In the genomic region with DNA sequence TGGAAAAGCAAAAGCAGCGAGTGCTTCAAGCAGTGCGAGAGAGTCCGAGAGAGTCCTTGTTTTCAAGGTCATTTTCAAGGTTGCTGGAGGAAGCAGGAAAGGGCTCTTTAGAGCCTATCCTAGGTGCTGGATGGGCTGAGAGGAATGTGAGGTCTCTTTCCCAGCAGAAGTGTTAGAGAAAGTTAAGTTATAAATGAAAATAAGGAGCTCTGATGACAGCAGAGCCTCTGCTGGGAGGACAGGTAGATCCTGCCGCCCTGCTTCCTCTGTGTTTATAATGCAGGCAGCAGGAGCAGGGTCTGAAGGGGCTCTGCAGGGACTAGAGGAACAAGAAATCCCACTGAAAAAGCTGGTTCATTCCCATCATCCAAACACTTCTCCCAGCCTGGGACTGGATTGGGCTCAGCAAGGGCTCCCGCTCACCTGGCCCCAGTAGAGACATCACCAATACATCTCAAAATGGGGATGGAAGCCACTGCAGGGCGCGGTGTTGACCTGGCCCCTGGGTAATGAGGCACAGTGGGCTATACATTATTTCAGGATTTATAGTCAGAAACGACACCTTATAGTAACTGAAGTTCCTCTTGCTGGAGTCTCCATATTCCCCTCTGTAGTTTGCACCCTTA, we compare ENCODE assay signal across 12 cellular contexts.
"Had no signal": no experiment of that assay in that cellular context is flagged by ENCODE, and none has a peak within 500 bp of the region (broad histone marks: within the 10 kb centered on the region; RNA-seq: fewer than 3 reads in every experiment).

No MANE protein-coding gene starts in this region.

- H3K27me3 ChIP-seq: gastrocnemius medialis, testis had no signal

- ATAC-seq: activated naive CD4-positive, alpha-beta T cell treated with anti-CD3 and anti-CD28 coated beads, Interleukin-2, amount 50 U/mL, for 72 hours; gastrocnemius medialis; right cardiac atrium; stimulated activated naive CD8-positive, alpha-beta T cell treated with anti-CD3 and anti-CD28 coated beads, Interleukin-15, Interleukin-2, amounts not matched to agents 100 U/mL and 50 U/mL, for 24 hours had no signal

- H3K9me3 ChIP-seq: gastrocnemius medialis, testis had no signal

- H3K4me1 ChIP-seq: testis had no signal

- H3K36me3 ChIP-seq: gastrocnemius medialis had no signal

- DNase-seq: activated CD4-positive, alpha-beta T cell treated with anti-CD3 and anti-CD28 coated beads for 1 hour; activated CD4-positive, alpha-beta T cell treated with anti-CD3 and anti-CD28 coated beads, Interleukin-2, amount 50 U/mL, for 4 hours; activated effector memory CD4-positive, alpha-beta T cell treated with anti-CD3 and anti-CD28 coated beads, Interleukin-2, amount 50 U/mL, for 16 hours; effector memory CD4-positive, alpha-beta T cell; gastrocnemius medialis; naive B cell; right cardiac atrium; stimulated activated naive CD8-positive, alpha-beta T cell treated with anti-CD3 and anti-CD28 coated beads, Interleukin-15, Interleukin-2, amounts not matched to agents 100 U/mL and 50 U/mL, for 24 hours; testis had no signal

- H3K4me3 ChIP-seq: gastrocnemius medialis, smooth muscle cell, testis had no signal

- H3K27ac ChIP-seq: epithelial cell of prostate, gastrocnemius medialis, testis had no signal

- H3K4me2 ChIP-seq: smooth muscle cell had no signal
